Comparison of ENCODE assay signal across 1 cellular context in the genomic region with DNA sequence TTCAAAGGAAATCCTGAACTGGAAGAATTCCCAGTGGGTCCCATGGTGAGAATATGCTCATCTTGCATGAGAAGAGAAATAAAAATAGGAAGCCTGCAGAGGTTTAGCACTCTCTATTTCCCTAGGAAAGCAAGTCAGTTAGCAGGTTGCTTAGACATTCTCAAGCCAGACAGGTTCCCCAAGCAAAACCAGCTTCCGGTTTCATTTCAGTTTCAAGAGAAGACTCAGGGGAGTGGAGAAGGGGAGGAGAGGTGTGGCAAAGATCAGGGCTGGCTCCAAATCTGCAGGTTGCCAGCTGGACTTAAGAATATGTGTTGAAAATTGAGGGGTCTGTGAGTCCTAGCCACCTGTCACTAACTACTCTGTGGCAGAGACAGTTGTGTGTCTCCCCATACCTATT.
TF ChIP-seq lines count a peak whose summit lies in the region.

No MANE protein-coding gene starts in this region.

TF ChIP-seq in GM12878, 131 proteins besides CTCF, POLR2A, EP300 and RAD21 (continued from another document):
- TF ChIP-seq, protein P1, sequence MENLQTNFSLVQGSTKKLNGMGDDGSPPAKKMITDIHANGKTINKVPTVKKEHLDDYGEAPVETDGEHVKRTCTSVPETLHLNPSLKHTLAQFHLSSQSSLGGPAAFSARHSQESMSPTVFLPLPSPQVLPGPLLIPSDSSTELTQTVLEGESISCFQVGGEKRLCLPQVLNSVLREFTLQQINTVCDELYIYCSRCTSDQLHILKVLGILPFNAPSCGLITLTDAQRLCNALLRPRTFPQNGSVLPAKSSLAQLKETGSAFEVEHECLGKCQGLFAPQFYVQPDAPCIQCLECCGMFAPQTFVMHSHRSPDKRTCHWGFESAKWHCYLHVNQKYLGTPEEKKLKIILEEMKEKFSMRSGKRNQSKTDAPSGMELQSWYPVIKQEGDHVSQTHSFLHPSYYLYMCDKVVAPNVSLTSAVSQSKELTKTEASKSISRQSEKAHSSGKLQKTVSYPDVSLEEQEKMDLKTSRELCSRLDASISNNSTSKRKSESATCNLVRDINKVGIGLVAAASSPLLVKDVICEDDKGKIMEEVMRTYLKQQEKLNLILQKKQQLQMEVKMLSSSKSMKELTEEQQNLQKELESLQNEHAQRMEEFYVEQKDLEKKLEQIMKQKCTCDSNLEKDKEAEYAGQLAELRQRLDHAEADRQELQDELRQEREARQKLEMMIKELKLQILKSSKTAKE (IDR thresholded peaks at IDR 0.05; ENCODE audit: low read depth, poor library complexity, severe bottlenecking): no peak
- no peak for TF ChIP-seq JUNB (IDR thresholded peaks at IDR 0.05)
- no peak for TF ChIP-seq BCLAF1 (IDR thresholded peaks at IDR 0.05)
- no peak for TF ChIP-seq TAF1 (IDR thresholded peaks at IDR 0.05; ENCODE audit: borderline replicate concordance, low read depth, low read length)
- TF ChIP-seq ATF2 (IDR thresholded peaks at IDR 0.05; ENCODE audit: low read length): no peak
